ENCODE assay signal across 1 cellular context in the genomic region with DNA sequence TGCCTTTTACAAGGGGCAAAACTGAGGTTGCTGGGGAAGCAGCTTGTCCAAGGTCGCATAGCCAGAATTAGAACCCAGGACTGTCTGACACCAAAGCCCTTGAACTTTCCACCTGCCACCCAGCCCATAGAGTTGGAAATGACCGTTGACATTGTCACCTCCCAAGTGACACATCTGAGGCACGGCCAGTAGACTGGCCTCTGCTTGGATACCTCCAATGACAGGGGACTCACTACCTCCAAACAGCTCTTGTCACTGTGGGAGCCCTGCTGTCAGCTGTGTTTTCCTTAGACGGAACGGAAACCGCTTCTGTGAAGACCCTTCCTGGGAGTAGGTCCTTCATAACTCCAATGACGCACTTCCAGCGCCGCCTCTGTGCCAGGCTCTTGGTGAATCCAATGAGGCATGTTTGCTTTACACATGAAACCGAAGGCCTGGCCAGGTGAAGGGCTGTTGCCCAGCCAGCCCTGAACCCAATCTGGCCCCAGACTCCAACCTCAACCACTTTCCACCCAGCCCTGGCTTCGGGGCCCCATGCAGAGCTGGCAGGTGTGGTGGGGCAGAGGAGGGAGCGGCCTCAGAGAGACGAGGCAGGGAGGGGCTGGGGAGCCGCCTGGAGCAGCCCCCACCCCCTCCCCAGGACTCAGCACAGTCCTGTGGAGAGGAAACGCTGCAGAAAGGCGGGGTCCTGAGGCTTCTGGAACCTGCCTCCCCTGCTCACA.
TF ChIP-seq lines count a peak whose summit lies in the region.

No MANE protein-coding gene starts in this region.

TF ChIP-seq in liver, 16 proteins besides CTCF, POLR2A, EP300 and RAD21 (continued from another document):
- TF ChIP-seq, protein P1, sequence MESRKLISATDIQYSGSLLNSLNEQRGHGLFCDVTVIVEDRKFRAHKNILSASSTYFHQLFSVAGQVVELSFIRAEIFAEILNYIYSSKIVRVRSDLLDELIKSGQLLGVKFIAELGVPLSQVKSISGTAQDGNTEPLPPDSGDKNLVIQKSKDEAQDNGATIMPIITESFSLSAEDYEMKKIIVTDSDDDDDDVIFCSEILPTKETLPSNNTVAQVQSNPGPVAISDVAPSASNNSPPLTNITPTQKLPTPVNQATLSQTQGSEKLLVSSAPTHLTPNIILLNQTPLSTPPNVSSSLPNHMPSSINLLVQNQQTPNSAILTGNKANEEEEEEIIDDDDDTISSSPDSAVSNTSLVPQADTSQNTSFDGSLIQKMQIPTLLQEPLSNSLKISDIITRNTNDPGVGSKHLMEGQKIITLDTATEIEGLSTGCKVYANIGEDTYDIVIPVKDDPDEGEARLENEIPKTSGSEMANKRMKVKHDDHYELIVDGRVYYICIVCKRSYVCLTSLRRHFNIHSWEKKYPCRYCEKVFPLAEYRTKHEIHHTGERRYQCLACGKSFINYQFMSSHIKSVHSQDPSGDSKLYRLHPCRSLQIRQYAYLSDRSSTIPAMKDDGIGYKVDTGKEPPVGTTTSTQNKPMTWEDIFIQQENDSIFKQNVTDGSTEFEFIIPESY (IDR thresholded peaks at IDR 0.05): no peak
- peak in 1 of 2 donors; percentile 54 for TF ChIP-seq GABPA (IDR thresholded peaks at IDR 0.05 in 1 of 2, conservative IDR thresholded peaks at IDR 0.05 in 1 of 2)
